Comparison of ENCODE assay signal across 1 cellular context in the genomic region with DNA sequence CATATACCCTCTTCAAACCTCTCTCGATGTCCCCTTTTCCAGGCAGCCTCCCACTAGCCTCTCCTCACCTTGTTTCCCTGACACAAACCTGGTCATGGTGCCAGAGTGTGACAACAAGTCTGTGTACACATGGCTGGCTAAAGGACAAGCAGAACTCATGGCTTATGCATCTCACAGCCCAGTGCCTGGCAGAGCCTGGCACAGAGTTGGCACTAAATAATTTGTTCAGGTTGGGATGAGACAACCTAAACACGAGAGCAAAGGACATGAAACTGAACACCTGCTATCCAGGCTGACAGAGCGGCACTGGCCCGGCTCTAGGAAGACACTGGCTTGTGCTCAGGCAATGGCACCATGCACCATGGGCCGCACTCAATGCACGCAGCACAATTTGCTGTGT.
TF ChIP-seq lines count a peak whose summit lies in the region.

No MANE protein-coding gene starts in this region.

TF ChIP-seq in HepG2, 621 proteins besides CTCF, POLR2A, EP300 and RAD21 (continued from another document):
- TF ChIP-seq MEIS2 (CRISPR knock-in tag; IDR thresholded peaks at IDR 0.05) (no peak), TRIM24 (CRISPR knock-in tag; IDR thresholded peaks at IDR 0.05) (no peak)
